In genomic region chr12:29552994-29553748, GRCh38 we compare ENCODE assay signal across 13 cellular contexts. TPM values are rescaled to one million over a fixed set of nuclear protein-coding genes. Genes with fewer than 3 reads are reported as not detected.
"Had no signal": no experiment of that assay in that cellular context is flagged by ENCODE, and none has a peak within 500 bp of the region (broad histone marks: within the 10 kb centered on the region; RNA-seq: fewer than 3 reads in every experiment).

No MANE protein-coding gene starts in this region.

- H3K4me3 Mint-ChIP-seq: activated CD8-positive, alpha-beta T cell treated with anti-CD3 and anti-CD28 coated beads for 36 hours; brain; central memory CD8-positive, alpha-beta T cell; immature natural killer cell; neural crest cell; stimulated activated naive CD8-positive, alpha-beta T cell treated with anti-CD3 and anti-CD28 coated beads, Interleukin-15, Interleukin-2, amounts not matched to agents 100 ng/mL and 50 ng/mL, for 24 hours; WTC11 had no signal

- H3K9me3 ChIP-seq: esophagus squamous epithelium, ovary, testis had no signal

- H3K27me3 ChIP-seq: esophagus squamous epithelium, ovary, testis had no signal

- H3K4me3 ChIP-seq: coronary artery, esophagus squamous epithelium, ovary, testis had no signal

- H3K9me3 Mint-ChIP-seq: activated CD8-positive, alpha-beta T cell treated with anti-CD3 and anti-CD28 coated beads for 36 hours; activated naive CD4-positive, alpha-beta T cell treated with anti-CD3 and anti-CD28 coated beads, Interleukin-2, amount 50 U/mL, for 72 hours; central memory CD8-positive, alpha-beta T cell; immature natural killer cell; neural crest cell; stimulated activated naive CD8-positive, alpha-beta T cell treated with anti-CD3 and anti-CD28 coated beads, Interleukin-15, Interleukin-2, amounts not matched to agents 100 ng/mL and 50 ng/mL, for 24 hours had no signal

- DNase-seq: esophagus squamous epithelium had no signal

- H3K36me3 Mint-ChIP-seq: activated naive CD4-positive, alpha-beta T cell treated with anti-CD3 and anti-CD28 coated beads, Interleukin-2, amount 50 U/mL, for 72 hours; immature natural killer cell had no signal

- H3K4me1 Mint-ChIP-seq: central memory CD8-positive, alpha-beta T cell; immature natural killer cell had no signal

- H3K27ac Mint-ChIP-seq: activated CD8-positive, alpha-beta T cell treated with anti-CD3 and anti-CD28 coated beads for 36 hours; activated naive CD4-positive, alpha-beta T cell treated with anti-CD3 and anti-CD28 coated beads, Interleukin-2, amount 50 U/mL, for 72 hours; immature natural killer cell; stimulated activated naive CD8-positive, alpha-beta T cell treated with anti-CD3 and anti-CD28 coated beads, Interleukin-15, Interleukin-2, amounts not matched to agents 100 ng/mL and 50 ng/mL, for 24 hours; WTC11 had no signal

- H3K27me3 Mint-ChIP-seq: brain had no signal

- H3K4me1 ChIP-seq: testis had no signal

- H3K36me3 ChIP-seq: esophagus squamous epithelium, ovary had no signal

RNA-seq across cellular contexts. Expression of gene OVCH1, which starts 55.7 kb away (rescaled TPM):
- total RNA-seq: activated CD8-positive, alpha-beta T cell treated with anti-CD3 and anti-CD28 coated beads for 36 hours; activated naive CD4-positive, alpha-beta T cell treated with anti-CD3 and anti-CD28 coated beads, Interleukin-2, amount 50 U/mL, for 72 hours; renal cortical epithelial cell had no signal
- polyA plus RNA-seq: immature natural killer cell had no signal
